ENCODE assay signal across 19 cellular contexts in the genomic region with DNA sequence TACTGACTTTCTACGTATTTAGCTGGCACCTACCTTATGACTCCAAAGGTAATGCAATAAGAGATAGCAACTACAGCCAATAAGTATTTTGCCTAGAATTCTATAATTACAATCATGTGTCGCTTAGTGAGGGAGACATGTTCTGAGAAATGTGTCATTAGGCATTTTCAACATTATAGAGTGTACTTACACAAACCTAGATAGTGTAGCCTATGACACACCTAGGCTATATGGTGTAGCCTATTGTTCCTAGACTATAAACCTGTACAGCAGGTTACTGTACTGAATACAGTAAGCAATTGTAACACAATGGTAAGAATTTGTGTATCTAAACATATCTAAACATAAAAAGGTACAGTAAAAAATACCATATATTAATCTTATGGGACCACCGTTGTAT.
A peak's percentile ranks its signal among the peaks of the same experiment; 100 is the strongest.
DNase-seq lines count a peak whose midpoint lies in the region; ATAC-seq, FAIRE-seq and TF ChIP-seq lines count a peak whose summit lies in the region.
"Had no signal": no experiment of that assay in that cellular context is flagged by ENCODE, and none has a peak within 500 bp of the region (broad histone marks: within the 10 kb centered on the region; RNA-seq: fewer than 3 reads in every experiment).

No MANE protein-coding gene starts in this region.

- no peak for FAIRE-seq in bronchial epithelial cell (lab: Jason Lieb, UNC)
- FAIRE-seq in GM19239 (lab: Jason Lieb, UNC): no peak
- FAIRE-seq: A549, D721Med, G401.6, GM12891 had no signal

- H3K4me3 Mint-ChIP-seq in effector memory CD8-positive, alpha-beta T cell: no peak overlapping the region
- H3K4me3 Mint-ChIP-seq in mesothelial cell of epicardium: no peak overlapping the region
- H3K4me3 Mint-ChIP-seq: B cell; CD4-positive, alpha-beta T cell; CD8-positive, alpha-beta T cell had no signal

- no peaks in the 10 kb centered on the region for H3K27me3 ChIP-seq in bronchial epithelial cell (ENCODE audit: control insufficient read depth, insufficient read depth, low read length)
- H3K27me3 ChIP-seq: BLaER1 treated with 17β-estradiol and CSF1 and Interleukin-3, amounts not matched to agents 10 nM and 100 nM had no signal

- no peaks in the 10 kb centered on the region for H3K36me3 ChIP-seq in bronchial epithelial cell (ENCODE audit: control insufficient read depth, insufficient read depth, low read length)
- H3K36me3 ChIP-seq: BLaER1 treated with 17β-estradiol and CSF1 and Interleukin-3, amounts not matched to agents 10 nM and 100 nM had no signal

- H3K27me3 Mint-ChIP-seq in effector memory CD8-positive, alpha-beta T cell: no peaks in the 10 kb centered on the region
- no peaks in the 10 kb centered on the region for H3K27me3 Mint-ChIP-seq in mesothelial cell of epicardium (ENCODE audit: low read depth)
- H3K27me3 Mint-ChIP-seq: B cell; CD4-positive, alpha-beta T cell had no signal

- ATAC-seq in esophagus mucosa: peak; percentile 58
- ATAC-seq in effector memory CD8-positive, alpha-beta T cell (replicated peaks): no peak
- ATAC-seq: A549; CD8-positive, alpha-beta T cell had no signal

- TF ChIP-seq CTCF in bronchial epithelial cell (IDR thresholded peaks at IDR 0.05; ENCODE audit: insufficient read depth, low read length, severe bottlenecking) (no peak), mesothelial cell of epicardium (IDR thresholded peaks at IDR 0.05; ENCODE audit: unreplicated experiment) (no peak)

- DNase-seq in NCI-H69 (lab: John Stamatoyannopoulos, UW) (peak; percentile 24), bronchial epithelial cell (ENCODE audit: low read depth) (peak; percentile 31), GM19239 (ENCODE audit: insufficient read length, low spot score) (no peak), mesothelial cell of epicardium (ENCODE audit: low spot score in 2 of 2, unreplicated experiment in 2 of 2) (no peak)
- no peak for DNase-seq in effector memory CD8-positive, alpha-beta T cell
- DNase-seq: AML-193; Caco-2; Calu3; CD4-positive, alpha-beta T cell; CD8-positive, alpha-beta T cell; DMS79 treated with DMSO at 0.1 percent for 48 hours; GF-D8 had no signal

- H3K4me1 Mint-ChIP-seq in effector memory CD8-positive, alpha-beta T cell (ENCODE audit: low read depth in 2 of 2): no peaks in the 10 kb centered on the region
- peaks cover 17% of the 10 kb centered on the region for H3K4me1 Mint-ChIP-seq in mesothelial cell of epicardium
- H3K4me1 Mint-ChIP-seq: B cell had no signal

- no peak overlapping the region for H3K27ac Mint-ChIP-seq in effector memory CD8-positive, alpha-beta T cell
- no peak overlapping the region for H3K27ac Mint-ChIP-seq in mesothelial cell of epicardium
- H3K27ac Mint-ChIP-seq: B cell; CD4-positive, alpha-beta T cell; CD8-positive, alpha-beta T cell had no signal

- peaks cover 0 to 8% of the 10 kb centered on the region in 2 donors for H3K9me3 Mint-ChIP-seq in effector memory CD8-positive, alpha-beta T cell
- peaks cover 3% of the 10 kb centered on the region for H3K9me3 Mint-ChIP-seq in mesothelial cell of epicardium
- H3K9me3 Mint-ChIP-seq: CD8-positive, alpha-beta T cell had no signal

- H3K4me3 ChIP-seq in bronchial epithelial cell (ENCODE audit: low read depth, low read length): no peak overlapping the region
- H3K4me3 ChIP-seq: A549; BLaER1 treated with 17β-estradiol and CSF1 and Interleukin-3, amounts not matched to agents 10 nM and 100 nM had no signal

- H3K36me3 Mint-ChIP-seq in effector memory CD8-positive, alpha-beta T cell (ENCODE audit: insufficient read depth): no peaks in the 10 kb centered on the region
- peaks cover 2% of the 10 kb centered on the region for H3K36me3 Mint-ChIP-seq in mesothelial cell of epicardium
- H3K36me3 Mint-ChIP-seq: CD8-positive, alpha-beta T cell had no signal

Comparison
In these comparisons a context has a peak if more than half of its experiments do, and no peak if none do; other contexts are left out.
1. DNase-seq: peak in NCI-H69 (single experiment) and bronchial epithelial cell (single experiment); none in effector memory CD8-positive, alpha-beta T cell (0 of 3), GM19239 (single experiment) and mesothelial cell of epicardium (0 of 2).